8 cellular contexts compared by ENCODE assay signal in genomic region chr9:136438909-136439549, GRCh38. TPM values are rescaled to one million over a fixed set of nuclear protein-coding genes. Genes with fewer than 3 reads are reported as not detected.
DNase-seq lines count a peak whose midpoint lies in the region; ATAC-seq, FAIRE-seq and TF ChIP-seq lines count a peak whose summit lies in the region.

No MANE protein-coding gene starts in this region.

- peak; percentile 34 for DNase-seq in AG08395 (ENCODE audit: low spot score)
- peak; percentile 53 for DNase-seq in T-helper 9 cell
- DNase-seq in kidney = peak; percentile 84
- peak; percentile 36 to 50 for DNase-seq in stimulated activated CD4-positive, alpha-beta T cell treated with anti-CD3 and anti-CD28 coated beads, Interleukin-2, amount 100 ng/mL, for 48 hours
- DNase-seq in NCI-H2029 (lab: John Stamatoyannopoulos, UW) = no peak

- no peak for FAIRE-seq in kidney (lab: Jason Lieb, UNC)

- ATAC-seq in GM19023 (IDR thresholded peaks at IDR 0.05; ENCODE audit: unreplicated experiment) (peak; percentile 45), HG03196 (IDR thresholded peaks at IDR 0.05; ENCODE audit: unreplicated experiment) (peak; percentile 33)

- H3K9ac ChIP-seq in kidney (ENCODE audit: low read length in 2 of 2) = peak overlapping the region; percentile 26 to 49

- H3K4me3 ChIP-seq in kidney (ENCODE audit: low read length in 2 of 2) = peak overlapping the region; percentile 56 to 62

- H3K9me3 Mint-ChIP-seq in brain = no peaks in the 10 kb centered on the region

- no peak overlapping the region for H3K27ac Mint-ChIP-seq in brain

- peaks cover 36% of the 10 kb centered on the region for H3K36me3 Mint-ChIP-seq in brain

- peaks cover 3% of the 10 kb centered on the region for H3K27me3 Mint-ChIP-seq in brain

- TF ChIP-seq CTCF in brain (conservative IDR thresholded peaks at IDR 0.05) (no peak), kidney (IDR thresholded peaks at IDR 0.05; ENCODE audit: borderline replicate concordance, extremely low read depth, insufficient read depth) (no peak)

- intact Hi-C loops in kidney (cut with DNase I) = no loop called here

- H3K4me1 ChIP-seq in kidney (ENCODE audit: control insufficient read depth in 1 of 2, insufficient read depth in 1 of 2, low read depth in 1 of 2, low read length in 2 of 2) = peaks cover 4 to 15% of the 10 kb centered on the region in 2 donors

- H3K9me3 ChIP-seq in kidney (ENCODE audit: control insufficient read depth in 1 of 2, low read length in 2 of 2) = no peaks in the 10 kb centered on the region

- H3K4me3 Mint-ChIP-seq in brain = peak overlapping the region; percentile 89 to 92 (median 90)

- H3K36me3 ChIP-seq in kidney (ENCODE audit: control insufficient read depth in 1 of 2, insufficient read depth in 2 of 2, low read length in 2 of 2) = peaks cover 7 to 16% of the 10 kb centered on the region in 2 donors

- no peak overlapping the region for H3K27ac ChIP-seq in kidney (ENCODE audit: low read depth in 2 of 2, low read length in 2 of 2)

- peaks cover 28% of the 10 kb centered on the region for H3K4me1 Mint-ChIP-seq in brain

RNA-seq across cellular contexts. Expression of gene INPP5E, which starts 0.6 kb away (rescaled TPM):
- 10.7 TPM for polyA plus RNA-seq in brain (ENCODE audit: insufficient read depth, low read depth, low replicate concordance)
- total RNA-seq in kidney = 14.0 TPM
- polyA plus RNA-seq in kidney (ENCODE audit: insufficient read depth, low read depth, low replicate concordance) = 6.9 TPM

RNA-seq across cellular contexts. Expression of gene PMPCA, which starts 28.6 kb away (rescaled TPM):
- 59.4 TPM for polyA plus RNA-seq in brain (ENCODE audit: insufficient read depth, low read depth, low replicate concordance)
- total RNA-seq in kidney = 45.6 TPM
- polyA plus RNA-seq in kidney (ENCODE audit: insufficient read depth, low read depth, low replicate concordance) = 50.1 TPM

RNA-seq across cellular contexts. Expression of gene ENTR1, which starts 28.6 kb away (rescaled TPM):
- polyA plus RNA-seq in brain (ENCODE audit: insufficient read depth, low read depth, low replicate concordance) (27.2 TPM), kidney (ENCODE audit: insufficient read depth, low read depth, low replicate concordance) (25.9 TPM)
- total RNA-seq in kidney = 36.2 TPM

RNA-seq across cellular contexts. Expression of gene SNAPC4, which starts 39.1 kb away (rescaled TPM):
- polyA plus RNA-seq in brain (ENCODE audit: insufficient read depth, low read depth, low replicate concordance) = 9.4 TPM
- total RNA-seq in kidney = 11.0 TPM
- 3.2 TPM for polyA plus RNA-seq in kidney (ENCODE audit: insufficient read depth, low read depth, low replicate concordance)

RNA-seq across cellular contexts. Expression of gene SEC16A, which starts 43.8 kb away (rescaled TPM):
- polyA plus RNA-seq in brain (ENCODE audit: insufficient read depth, low read depth, low replicate concordance) = 80.6 TPM
- 67.1 TPM for total RNA-seq in kidney
- polyA plus RNA-seq in kidney (ENCODE audit: insufficient read depth, low read depth, low replicate concordance) = 37.0 TPM
